17 cellular contexts compared by ENCODE assay signal in the genomic region with DNA sequence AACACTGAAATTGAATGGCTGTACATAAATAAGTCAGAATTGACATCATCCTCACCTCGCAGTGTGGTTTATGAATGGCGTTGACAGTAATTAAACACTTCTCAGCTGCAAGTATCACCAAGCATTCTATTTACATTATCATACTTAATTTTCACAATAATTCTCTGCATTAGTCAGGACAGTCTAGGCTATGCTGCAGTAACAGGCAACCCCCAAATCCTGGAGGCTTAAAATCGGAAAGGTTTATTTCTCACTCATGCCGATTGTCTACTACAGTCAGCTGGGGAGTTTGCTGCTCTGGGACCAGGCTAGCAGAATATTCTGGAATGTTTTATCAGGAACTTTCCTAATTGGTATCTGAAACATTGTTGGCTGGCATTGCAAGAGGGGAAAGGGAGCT.
DNase-seq lines count a peak whose midpoint lies in the region; ATAC-seq, FAIRE-seq and TF ChIP-seq lines count a peak whose summit lies in the region.
"Had no signal": no experiment of that assay in that cellular context is flagged by ENCODE, and none has a peak within 500 bp of the region (broad histone marks: within the 10 kb centered on the region; RNA-seq: fewer than 3 reads in every experiment).

No MANE protein-coding gene starts in this region.

- FAIRE-seq in HepG2 (lab: Jason Lieb, UNC) (no peak), K562 (lab: Jason Lieb, UNC) (no peak)
- FAIRE-seq: A549, G401.6, GM18507, H54 had no signal

- POLR2A ChIA-PET in HepG2 (lab: Yijun Ruan, JAX) = no interaction called here
- POLR2A ChIA-PET in K562 (lab: Yijun Ruan, JAX) = no interaction called here

- TF ChIP-seq CTCF in HepG2 (CRISPR knock-in tag; IDR thresholded peaks at IDR 0.05) = no peak
- no peak for TF ChIP-seq CTCF in right lobe of liver (IDR thresholded peaks at IDR 0.05)
- TF ChIP-seq CTCF in HL-60 (IDR thresholded peaks at IDR 0.05; ENCODE audit: insufficient read depth, low read length) = no peak
- no peak for TF ChIP-seq CTCF in K562 (IDR thresholded peaks at IDR 0.05 in 2 of 3, conservative IDR thresholded peaks at IDR 0.05 in 1 of 3; ENCODE audit: insufficient read depth in 2 of 3, low read depth in 1 of 3, low read length in 3 of 3)

- 74% methylated on average over 4 of the region's 4 CpGs for WGBS in HepG2 (ENCODE audit: low lambda C conversion rate)
- WGBS in right lobe of liver (ENCODE audit: insufficient coverage, low coverage, low lambda C conversion rate, missing lambda C conversion rate) = 92% methylated on average over 4 of the region's 4 CpGs
- 1% methylated on average over 4 of the region's 4 CpGs for WGBS in K562 (ENCODE audit: insufficient coverage, low coverage, missing lambda C conversion rate)

- H3K4me3 ChIP-seq in HepG2 (replicated peaks in 1 of 3; ENCODE audit: insufficient read depth in 1 of 3, low read depth in 2 of 3, low read length in 3 of 3) = no peak overlapping the region
- H3K4me3 ChIP-seq in right lobe of liver = no peak overlapping the region
- H3K4me3 ChIP-seq in HL-60 (replicated peaks; ENCODE audit: insufficient read depth, low read length) = no peak overlapping the region
- H3K4me3 ChIP-seq in K562 = no peak overlapping the region
- H3K4me3 ChIP-seq: A549, HAP-1 had no signal

- CTCF ChIA-PET in HepG2 (lab: Yijun Ruan, JAX; ENCODE audit: low intra/inter-chr PET ratio, low total read pairs) (interaction anchor here (1.9 kb wide), 1 partner anchor 27 kb away, joined by 13 read pairs; no protein-coding TSS in a partner anchor), K562 (lab: Yijun Ruan, JAX; ENCODE audit: low intra/inter-chr PET ratio) (interaction anchor here (2.5 kb wide), 1 partner anchor 27 kb away, joined by 10 read pairs; no protein-coding TSS in a partner anchor)

- no peaks in the 10 kb centered on the region for H3K9me3 ChIP-seq in HepG2 (ENCODE audit: low read length)
- no peaks in the 10 kb centered on the region for H3K9me3 ChIP-seq in right lobe of liver
- H3K9me3 ChIP-seq in K562 (replicated peaks; ENCODE audit: control insufficient read depth, insufficient read depth, low read depth, low read length) = no peaks in the 10 kb centered on the region
- H3K9me3 ChIP-seq: A549, HAP-1 had no signal

- TF ChIP-seq RAD21 in HepG2 (CRISPR knock-in tag; IDR thresholded peaks at IDR 0.05) (no peak), K562 (CRISPR knock-in tag; conservative IDR thresholded peaks at IDR 0.05 in 1 of 2, IDR thresholded peaks at IDR 0.05 in 1 of 2) (no peak)

- H3K4me2 ChIP-seq in HepG2 (ENCODE audit: low read depth, low read length) (no peak overlapping the region), K562 (ENCODE audit: insufficient read depth, low read length) (no peak overlapping the region)
- H3K4me2 ChIP-seq: A549 had no signal

- H3K4me1 ChIP-seq in HepG2 (ENCODE audit: insufficient read depth, low read length) = no peaks in the 10 kb centered on the region
- no peaks in the 10 kb centered on the region for H3K4me1 ChIP-seq in right lobe of liver
- no peaks in the 10 kb centered on the region for H3K4me1 ChIP-seq in K562 (replicated peaks in 1 of 2; ENCODE audit: control insufficient read depth in 2 of 2, insufficient read depth in 2 of 2, low read length in 2 of 2)
- H3K4me1 ChIP-seq: A549, HAP-1 had no signal

- intact Hi-C loops in HepG2 (cut with micrococcal nuclease; ENCODE audit: unreplicated experiment) = no loop called here
- intact Hi-C loops in right lobe of liver (cut with DNase I) = no loop called here
- intact Hi-C loops in K562 (cut with micrococcal nuclease) = no loop called here

- TF ChIP-seq EP300 in HepG2 (IDR thresholded peaks at IDR 0.05; ENCODE audit: low read depth in 2 of 2, low read length in 2 of 2) (no peak), HepG2 (CRISPR knock-in tag; IDR thresholded peaks at IDR 0.05; ENCODE audit: borderline replicate concordance) (no peak), K562 (IDR thresholded peaks at IDR 0.05; ENCODE audit: low read length) (no peak)

- in situ Hi-C loops in HepG2 (cut with HindIII; ENCODE audit: extremely low pct_ligation_motif_present, low pct_unique_long_range_greater_than_20kb) (no loop called here), K562 (cut with MboI) (no loop called here)

- H3K36me3 ChIP-seq in HepG2 (replicated peaks in 1 of 2; ENCODE audit: control insufficient read depth in 1 of 2, insufficient read depth in 2 of 2, low read length in 2 of 2) = no peaks in the 10 kb centered on the region
- no peaks in the 10 kb centered on the region for H3K36me3 ChIP-seq in right lobe of liver
- H3K36me3 ChIP-seq in K562 (ENCODE audit: control insufficient read depth, insufficient read depth, low read length) = no peaks in the 10 kb centered on the region
- H3K36me3 ChIP-seq: HAP-1 had no signal

- no peak overlapping the region for H3K27ac ChIP-seq in HepG2 (ENCODE audit: extremely low read length, insufficient read depth, low read length)
- H3K27ac ChIP-seq in right lobe of liver = no peak overlapping the region
- peak overlapping the region; percentile 65 for H3K27ac ChIP-seq in HL-60 (replicated peaks)
- no peak overlapping the region for H3K27ac ChIP-seq in K562 (ENCODE audit: extremely low read depth, low read depth, low read length)
- H3K27ac ChIP-seq: A549 had no signal

- H3K27me3 ChIP-seq in HepG2 (ENCODE audit: control insufficient read depth in 1 of 2, insufficient read depth in 2 of 2, low read length in 2 of 2) = no peaks in the 10 kb centered on the region
- no peaks in the 10 kb centered on the region for H3K27me3 ChIP-seq in right lobe of liver
- no peaks in the 10 kb centered on the region for H3K27me3 ChIP-seq in HL-60 (ENCODE audit: insufficient read depth, poor library complexity, severe bottlenecking)
- H3K27me3 ChIP-seq in K562 (ENCODE audit: control insufficient read depth in 2 of 2, insufficient read depth in 2 of 2, low read length in 2 of 2) = no peaks in the 10 kb centered on the region

- no peaks in the 10 kb centered on the region for H3K9me1 ChIP-seq in K562 (ENCODE audit: control insufficient read depth, insufficient read depth, low read length)

- no peak for DNase-seq in HepG2 (ENCODE audit: low spot score)
- no peak for DNase-seq in right lobe of liver
- no peak for DNase-seq in HL-60 (ENCODE audit: low read depth in 1 of 2, low spot score in 1 of 2)
- DNase-seq in K562 (ENCODE audit: extremely low read depth in 1 of 4, low spot score in 3 of 4) = no peak
- DNase-seq in NCI-H2227 treated with DMSO at 0.1 percent for 48 hours (lab: John Stamatoyannopoulos, UW) = no peak
- DNase-seq: 8988T; CD4-positive, alpha-beta memory T cell; COR-L47; DMS153; GOT3; HFFc6 had no signal

- BruUV-seq in HepG2 (replicated peaks; lab: Mats Ljungman, UMichigan) = no TSS peak
- BruUV-seq in K562 (replicated peaks; lab: Mats Ljungman, UMichigan) = no TSS peak

- no peak overlapping the region for H2AFZ ChIP-seq in HepG2 (ENCODE audit: low read length)
- H2AFZ ChIP-seq in K562 (ENCODE audit: low read depth, low read length) = no peak overlapping the region

- ATAC-seq in HepG2 = no peak
- ATAC-seq in right lobe of liver = no peak
- no peak for ATAC-seq in K562
- no peak for ATAC-seq in GM21515 (IDR thresholded peaks at IDR 0.05; ENCODE audit: unreplicated experiment)
- ATAC-seq: A549 had no signal

- TF ChIP-seq POLR2A in HepG2 (IDR thresholded peaks at IDR 0.05; ENCODE audit: insufficient read depth in 1 of 2, low read depth in 2 of 2, low read length in 2 of 2) (no peak), right lobe of liver (IDR thresholded peaks at IDR 0.05) (no peak), K562 (conservative IDR thresholded peaks at IDR 0.05) (no peak)

- H4K20me1 ChIP-seq in HepG2 (ENCODE audit: insufficient read depth, low read length) (no peaks in the 10 kb centered on the region), K562 (replicated peaks; ENCODE audit: control insufficient read depth, insufficient read depth, low read length) (no peaks in the 10 kb centered on the region)

- no peaks in the 10 kb centered on the region for H3K79me2 ChIP-seq in HepG2 (ENCODE audit: insufficient read depth, low read length)
- no peaks in the 10 kb centered on the region for H3K79me2 ChIP-seq in K562 (ENCODE audit: control insufficient read depth, insufficient read depth, low read length)

- H3K9ac ChIP-seq in HepG2 (ENCODE audit: insufficient read depth, low read depth, low read length) (no peak overlapping the region), K562 (ENCODE audit: insufficient read depth in 1 of 2, low read depth in 2 of 2, low read length in 2 of 2) (no peak overlapping the region)

TF ChIP-seq in HepG2, 621 proteins besides CTCF, POLR2A, EP300 and RAD21 (continues in another document):
- TF ChIP-seq, protein P1, sequence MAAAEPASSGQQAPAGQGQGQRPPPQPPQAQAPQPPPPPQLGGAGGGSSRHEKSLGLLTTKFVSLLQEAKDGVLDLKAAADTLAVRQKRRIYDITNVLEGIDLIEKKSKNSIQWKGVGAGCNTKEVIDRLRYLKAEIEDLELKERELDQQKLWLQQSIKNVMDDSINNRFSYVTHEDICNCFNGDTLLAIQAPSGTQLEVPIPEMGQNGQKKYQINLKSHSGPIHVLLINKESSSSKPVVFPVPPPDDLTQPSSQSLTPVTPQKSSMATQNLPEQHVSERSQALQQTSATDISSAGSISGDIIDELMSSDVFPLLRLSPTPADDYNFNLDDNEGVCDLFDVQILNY (CRISPR knock-in tag; conservative IDR thresholded peaks at IDR 0.05) = no peak

TF ChIP-seq in K562, 482 proteins besides CTCF, POLR2A, EP300 and RAD21:
- TF ChIP-seq KLF1 (tag; IDR thresholded peaks at IDR 0.05) = no peak
- peak; percentile 61; the same call in 1 of the 2 replicates for TF ChIP-seq ZNF12 (CRISPR knock-in tag; IDR thresholded peaks at IDR 0.05)

Comparison
In these comparisons a context has a peak if more than half of its experiments do, and no peak if none do; other contexts are left out.
1. Of the 241 proteins assayed by ChIP-seq in both HepG2 and K562: peak only in HepG2: none; only in K562: none; in both: ZNF12; in neither: 240.